Comparison of ENCODE assay signal across 9 cellular contexts in the genomic region with DNA sequence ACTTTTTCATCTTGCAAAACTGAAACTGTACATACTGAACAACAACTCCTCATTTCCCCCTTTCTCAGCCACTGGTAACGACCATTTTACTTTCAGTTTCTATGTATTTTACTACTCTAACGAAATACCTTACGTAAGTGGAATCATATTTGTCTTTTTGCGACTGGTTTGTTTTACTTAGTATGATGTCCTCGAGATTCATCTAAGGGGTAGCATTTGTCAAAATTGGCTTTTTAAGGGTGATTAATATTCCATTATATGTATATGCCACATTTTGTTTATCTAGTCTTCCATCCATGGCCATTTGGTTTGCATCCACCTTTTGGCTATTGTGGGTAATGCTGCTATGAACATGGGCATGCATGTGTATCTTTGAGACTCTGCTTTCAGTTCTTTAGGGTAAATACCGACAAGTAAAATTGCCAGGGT. TPM values are rescaled to one million over a fixed set of nuclear protein-coding genes. Genes with fewer than 3 reads are reported as not detected.
DNase-seq lines count a peak whose midpoint lies in the region; ATAC-seq and TF ChIP-seq lines count a peak whose summit lies in the region.
"Had no signal": no experiment of that assay in that cellular context is flagged by ENCODE, and none has a peak within 500 bp of the region (broad histone marks: within the 10 kb centered on the region; RNA-seq: fewer than 3 reads in every experiment).

No MANE protein-coding gene starts in this region.

- H3K4me2 ChIP-seq in SU-DHL-6 (ENCODE audit: low read depth, low read length, poor library complexity, severe bottlenecking) = no peak overlapping the region

- peak overlapping the region; percentile 58 to 90 (median 86) for H3K4me3 Mint-ChIP-seq in naive thymus-derived CD4-positive, alpha-beta T cell
- H3K4me3 Mint-ChIP-seq: neural crest cell had no signal

- intact Hi-C loops in naive thymus-derived CD4-positive, alpha-beta T cell (cut with micrococcal nuclease) = loop anchor here (1.0 to 5.0 kb wide), 2 partner anchors 11 to 72 kb away; a partner anchor contains a TSS
- intact Hi-C loops in left ventricle myocardium superior (cut with micrococcal nuclease) = no loop called here

- H3K9ac ChIP-seq in SU-DHL-6 (ENCODE audit: low read length) = no peak overlapping the region

- H3K79me2 ChIP-seq in SU-DHL-6 (ENCODE audit: insufficient read depth, low read length) = peaks cover 57% of the 10 kb centered on the region

- ATAC-seq in GM18511 (IDR thresholded peaks at IDR 0.05; ENCODE audit: unreplicated experiment) = peak; percentile 67
- peak; percentile 56 for ATAC-seq in HG02870 (IDR thresholded peaks at IDR 0.05; ENCODE audit: unreplicated experiment)
- peak; percentile 87 for ATAC-seq in naive thymus-derived CD4-positive, alpha-beta T cell
- ATAC-seq in left ventricle myocardium superior = no peak

- H3K27ac Mint-ChIP-seq in naive thymus-derived CD4-positive, alpha-beta T cell = peak overlapping the region; percentile 86 to 97 (median 90)

- H2AFZ ChIP-seq in SU-DHL-6 (ENCODE audit: low read depth, low read length, severe bottlenecking) = no peak overlapping the region

- peak overlapping the region; percentile 26 for H3K27ac ChIP-seq in SU-DHL-6 (ENCODE audit: low read depth, low read length)
- peak overlapping the region; percentile 70 for H3K27ac ChIP-seq in naive thymus-derived CD4-positive, alpha-beta T cell (ENCODE audit: low read depth, low read length)

- H3K27me3 ChIP-seq in SU-DHL-6 (ENCODE audit: low read length) = no peaks in the 10 kb centered on the region
- no peaks in the 10 kb centered on the region for H3K27me3 ChIP-seq in naive thymus-derived CD4-positive, alpha-beta T cell (ENCODE audit: control insufficient read depth in 2 of 2, insufficient read depth in 2 of 2, low read length in 2 of 2)

- peaks cover 22 to 59% (median 46%) of the 10 kb centered on the region in 7 donors for H3K4me1 Mint-ChIP-seq in naive thymus-derived CD4-positive, alpha-beta T cell

- H3K4me3 ChIP-seq in SU-DHL-6 (ENCODE audit: insufficient read depth, low read length, poor library complexity, severe bottlenecking) = no peak overlapping the region
- peak overlapping the region; percentile 58 for H3K4me3 ChIP-seq in naive thymus-derived CD4-positive, alpha-beta T cell (ENCODE audit: low read length)

- CTCF ChIA-PET in naive thymus-derived CD4-positive, alpha-beta T cell (lab: Charles Lee) = no interaction called here

- H4K20me1 ChIP-seq in SU-DHL-6 (ENCODE audit: low read depth, low read length) = peaks cover 30% of the 10 kb centered on the region; the same call in 1 of the 2 replicates

- peaks cover 69% of the 10 kb centered on the region for H3K36me3 ChIP-seq in SU-DHL-6 (ENCODE audit: low read length)
- peaks cover 22 to 73% (median 51%) of the 10 kb centered on the region in 3 experiments for H3K36me3 ChIP-seq in naive thymus-derived CD4-positive, alpha-beta T cell (ENCODE audit: control insufficient read depth in 2 of 3, insufficient read depth in 3 of 3, low read length in 3 of 3)

- H3K9me3 Mint-ChIP-seq in naive thymus-derived CD4-positive, alpha-beta T cell = no peaks in the 10 kb centered on the region
- H3K9me3 Mint-ChIP-seq: neural crest cell had no signal

- DNase-seq in naive thymus-derived CD4-positive, alpha-beta T cell = peak in 7 of 9 donors; percentile 45 to 70 (median 66)
- DNase-seq in SW480 (ENCODE audit: low spot score) = no peak
- no peak for DNase-seq in left ventricle myocardium superior
- no peak for DNase-seq in NCI-H2081 treated with DMSO at 0.1 percent for 48 hours (lab: John Stamatoyannopoulos, UW)
- no peak for DNase-seq in AML-193 (lab: John Stamatoyannopoulos, UW)

- H3K9me3 ChIP-seq in SU-DHL-6 (ENCODE audit: insufficient read depth, low read length) = no peaks in the 10 kb centered on the region
- H3K9me3 ChIP-seq in naive thymus-derived CD4-positive, alpha-beta T cell (ENCODE audit: control insufficient read depth in 2 of 3, low read length in 3 of 3) = no peaks in the 10 kb centered on the region

- H3K27me3 Mint-ChIP-seq in naive thymus-derived CD4-positive, alpha-beta T cell = no peaks in the 10 kb centered on the region

- no peaks in the 10 kb centered on the region for H3K9me2 ChIP-seq in SU-DHL-6 (replicated peaks; ENCODE audit: insufficient read depth, low read length)

- H3K4me1 ChIP-seq in naive thymus-derived CD4-positive, alpha-beta T cell (ENCODE audit: control insufficient read depth in 2 of 2, insufficient read depth in 2 of 2, low read length in 2 of 2) = peaks cover 9 to 19% of the 10 kb centered on the region in 2 donors

- peaks cover 39% of the 10 kb centered on the region for H3F3A ChIP-seq in SU-DHL-6 (ENCODE audit: insufficient read depth)

- POLR2A ChIA-PET in naive thymus-derived CD4-positive, alpha-beta T cell (lab: Charles Lee) = interaction anchor here (9.8 kb wide), 1 partner anchor 9 kb away, joined by 92 read pairs; a partner anchor contains a TSS

- no peak for TF ChIP-seq CTCF in SU-DHL-6 (IDR thresholded peaks at IDR 0.05; ENCODE audit: insufficient read depth, low read length, poor library complexity, severe bottlenecking)

- H3K36me3 Mint-ChIP-seq in naive thymus-derived CD4-positive, alpha-beta T cell = peaks cover 5 to 43% (median 33%) of the 10 kb centered on the region in 5 donors

RNA-seq across cellular contexts. Expression of a gene that starts 10.4 kb away (rescaled TPM):
- 100 to 1,000 TPM; 185 to 465 (median 255) TPM for total RNA-seq in naive thymus-derived CD4-positive, alpha-beta T cell
- polyA plus RNA-seq in naive thymus-derived CD4-positive, alpha-beta T cell = 10 to 100 TPM; 21.1 to 30.0 TPM
- 169 TPM for total RNA-seq in left ventricle myocardium superior

RNA-seq across cellular contexts. Expression of a gene that starts 33.9 kb away (rescaled TPM):
- total RNA-seq in naive thymus-derived CD4-positive, alpha-beta T cell = 10 to 100 TPM in 1 of 5 experiments, 1 to 10 TPM in 4; 1.9 to 13.3 (median 2.9) TPM
- polyA plus RNA-seq in naive thymus-derived CD4-positive, alpha-beta T cell = under 1 TPM in 1 of 2 donors, not detected in 1; 0.08 TPM
- total RNA-seq in left ventricle myocardium superior = 15.9 TPM

Comparison
In these comparisons a context has a peak if more than half of its experiments do, and no peak if none do; other contexts are left out.
1. DNase-seq: peak in naive thymus-derived CD4-positive, alpha-beta T cell (7 of 9); none in SW480 (single experiment), left ventricle myocardium superior (single experiment), NCI-H2081 treated with DMSO at 0.1 percent for 48 hours (single experiment) and AML-193 (0 of 2).